1 cellular context compared by ENCODE assay signal in genomic region chr2:64127119-64127518, GRCh38.
TF ChIP-seq lines count a peak whose summit lies in the region.

No MANE protein-coding gene starts in this region.

TF ChIP-seq in WTC11, 78 proteins besides CTCF, POLR2A, EP300 and RAD21:
- TF ChIP-seq USF2 (CRISPR knock-in tag; IDR thresholded peaks at IDR 0.05) (no peak), RELA (CRISPR knock-in tag; IDR thresholded peaks at IDR 0.05; ENCODE audit: borderline replicate concordance) (no peak), FOXJ3 (CRISPR knock-in tag; IDR thresholded peaks at IDR 0.05; ENCODE audit: borderline replicate concordance) (no peak), EMX1 (CRISPR knock-in tag; IDR thresholded peaks at IDR 0.05) (no peak), NR2C2 (CRISPR knock-in tag; IDR thresholded peaks at IDR 0.05) (no peak), CBFB (CRISPR knock-in tag; IDR thresholded peaks at IDR 0.05; ENCODE audit: low read depth) (no peak), ELF4 (CRISPR knock-in tag; IDR thresholded peaks at IDR 0.05; ENCODE audit: low read depth) (no peak), NR3C1 (CRISPR knock-in tag; conservative IDR thresholded peaks at IDR 0.05; ENCODE audit: low read depth) (no peak), PREB (CRISPR knock-in tag; IDR thresholded peaks at IDR 0.05; ENCODE audit: borderline replicate concordance) (no peak)
- TF ChIP-seq, protein P1, sequence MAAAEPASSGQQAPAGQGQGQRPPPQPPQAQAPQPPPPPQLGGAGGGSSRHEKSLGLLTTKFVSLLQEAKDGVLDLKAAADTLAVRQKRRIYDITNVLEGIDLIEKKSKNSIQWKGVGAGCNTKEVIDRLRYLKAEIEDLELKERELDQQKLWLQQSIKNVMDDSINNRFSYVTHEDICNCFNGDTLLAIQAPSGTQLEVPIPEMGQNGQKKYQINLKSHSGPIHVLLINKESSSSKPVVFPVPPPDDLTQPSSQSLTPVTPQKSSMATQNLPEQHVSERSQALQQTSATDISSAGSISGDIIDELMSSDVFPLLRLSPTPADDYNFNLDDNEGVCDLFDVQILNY (CRISPR knock-in tag; IDR thresholded peaks at IDR 0.05): no peak
- TF ChIP-seq, protein P2, sequence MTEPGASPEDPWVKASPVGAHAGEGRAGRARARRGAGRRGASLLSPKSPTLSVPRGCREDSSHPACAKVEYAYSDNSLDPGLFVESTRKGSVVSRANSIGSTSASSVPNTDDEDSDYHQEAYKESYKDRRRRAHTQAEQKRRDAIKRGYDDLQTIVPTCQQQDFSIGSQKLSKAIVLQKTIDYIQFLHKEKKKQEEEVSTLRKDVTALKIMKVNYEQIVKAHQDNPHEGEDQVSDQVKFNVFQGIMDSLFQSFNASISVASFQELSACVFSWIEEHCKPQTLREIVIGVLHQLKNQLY (CRISPR knock-in tag; IDR thresholded peaks at IDR 0.05): no peak
- TF ChIP-seq, protein P3, sequence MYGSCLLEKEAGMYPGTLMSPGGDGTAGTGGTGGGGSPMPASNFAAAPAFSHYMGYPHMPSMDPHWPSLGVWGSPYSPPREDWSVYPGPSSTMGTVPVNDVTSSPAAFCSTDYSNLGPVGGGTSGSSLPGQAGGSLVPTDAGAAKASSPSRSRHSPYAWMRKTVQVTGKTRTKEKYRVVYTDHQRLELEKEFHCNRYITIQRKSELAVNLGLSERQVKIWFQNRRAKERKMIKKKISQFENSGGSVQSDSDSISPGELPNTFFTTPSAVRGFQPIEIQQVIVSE (CRISPR knock-in tag; IDR thresholded peaks at IDR 0.05; ENCODE audit: borderline replicate concordance): no peak
